Comparison of ENCODE assay signal across 19 cellular contexts in the genomic region with DNA sequence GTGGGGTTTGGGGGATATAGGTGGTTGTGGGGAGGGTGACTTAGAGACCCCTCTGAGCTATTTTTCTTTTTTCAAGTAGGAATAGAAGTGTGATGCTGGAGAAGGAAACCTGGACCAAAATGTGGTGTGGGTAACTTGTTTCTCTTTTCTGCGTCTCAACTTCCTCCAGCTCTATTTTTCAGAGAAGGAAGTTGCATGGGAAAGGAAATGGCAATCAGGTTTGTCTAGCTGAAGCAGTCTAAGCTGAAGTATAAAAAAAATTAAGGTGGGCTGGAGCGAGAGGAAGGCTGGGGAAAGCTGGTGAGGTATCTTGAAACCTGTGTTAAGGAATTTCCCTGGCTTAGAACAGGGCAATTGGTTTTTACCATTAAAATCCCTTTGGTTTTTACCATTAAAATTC. TPM values are rescaled to one million over a fixed set of nuclear protein-coding genes. Genes with fewer than 3 reads are reported as not detected.
DNase-seq lines count a peak whose midpoint lies in the region; ATAC-seq and TF ChIP-seq lines count a peak whose summit lies in the region.
"Had no signal": no experiment of that assay in that cellular context is flagged by ENCODE, and none has a peak within 500 bp of the region (broad histone marks: within the 10 kb centered on the region; RNA-seq: fewer than 3 reads in every experiment).

No MANE protein-coding gene starts in this region.

- DNase-seq in activated CD8-positive, alpha-beta T cell treated with anti-CD3 and anti-CD28 coated beads, Interleukin-2, amount 10 ng/mL, durations not matched to agents 7 days and 5 days = no peak
- DNase-seq in activated CD8-positive, alpha-beta T cell treated with anti-CD3 and anti-CD28 coated beads for 36 hours = no peak
- DNase-seq in GF-D8 (lab: John Stamatoyannopoulos, UW) (peak; percentile 30), T-helper 17 cell (no peak), posterior vena cava (ENCODE audit: low spot score) (no peak), HPDE6-E6E7 (ENCODE audit: extremely low spot score) (no peak), putamen (ENCODE audit: low spot score) (no peak)
- DNase-seq in naive thymus-derived CD8-positive, alpha-beta T cell = no peak
- DNase-seq: DMS153, H9, heart left ventricle, NCI-H1436, NCI-H2107, NCI-H510A, nephron progenitor cell, right lobe of liver, substantia nigra had no signal

- CTCF ChIA-PET in activated CD8-positive, alpha-beta T cell treated with anti-CD3 and anti-CD28 coated beads, Interleukin-2, amount 10 ng/mL, durations not matched to agents 7 days and 5 days (lab: Charles Lee) = interaction anchor here (0.8 to 1.3 kb wide), 4 partner anchors 12 to 121 kb away, joined by 3 to 7 read pairs (median 4); no protein-coding TSS in a partner anchor
- CTCF ChIA-PET in activated CD8-positive, alpha-beta T cell treated with anti-CD3 and anti-CD28 coated beads for 36 hours (lab: Charles Lee) = interaction anchor here (0.9 kb wide), 1 partner anchor 11 kb away, joined by 3 read pairs; no protein-coding TSS in a partner anchor

- H3K9me3 ChIP-seq in T-helper 17 cell (ENCODE audit: control insufficient read depth, low read length, poor library complexity, severe bottlenecking) = no peaks in the 10 kb centered on the region

- H3K4me1 Mint-ChIP-seq in activated CD8-positive, alpha-beta T cell treated with anti-CD3 and anti-CD28 coated beads, Interleukin-2, amount 10 ng/mL, durations not matched to agents 7 days and 5 days (ENCODE audit: low read depth) = peaks cover 36% of the 10 kb centered on the region
- H3K4me1 Mint-ChIP-seq in activated CD8-positive, alpha-beta T cell treated with anti-CD3 and anti-CD28 coated beads for 36 hours (ENCODE audit: low read depth) = peaks cover 17% of the 10 kb centered on the region
- peaks cover 7% of the 10 kb centered on the region for H3K4me1 Mint-ChIP-seq in T-helper 17 cell
- H3K4me1 Mint-ChIP-seq in naive thymus-derived CD8-positive, alpha-beta T cell = peaks cover 15 to 38% (median 35%) of the 10 kb centered on the region in 4 donors

- peaks cover 21% of the 10 kb centered on the region for H3K9me3 Mint-ChIP-seq in activated CD8-positive, alpha-beta T cell treated with anti-CD3 and anti-CD28 coated beads, Interleukin-2, amount 10 ng/mL, durations not matched to agents 7 days and 5 days (ENCODE audit: insufficient read depth)
- peaks cover 28% of the 10 kb centered on the region for H3K9me3 Mint-ChIP-seq in activated CD8-positive, alpha-beta T cell treated with anti-CD3 and anti-CD28 coated beads for 36 hours
- peaks cover 0 to 15% (median 5%) of the 10 kb centered on the region in 9 donors for H3K9me3 Mint-ChIP-seq in naive thymus-derived CD8-positive, alpha-beta T cell

- H3K4me3 Mint-ChIP-seq in activated CD8-positive, alpha-beta T cell treated with anti-CD3 and anti-CD28 coated beads, Interleukin-2, amount 10 ng/mL, durations not matched to agents 7 days and 5 days = peak overlapping the region; percentile 17
- H3K4me3 Mint-ChIP-seq in activated CD8-positive, alpha-beta T cell treated with anti-CD3 and anti-CD28 coated beads for 36 hours = no peak overlapping the region
- peak overlapping the region; percentile 36 for H3K4me3 Mint-ChIP-seq in T-helper 17 cell
- H3K4me3 Mint-ChIP-seq in naive thymus-derived CD8-positive, alpha-beta T cell = peak overlapping the region; percentile 32 to 81 (median 69)
- H3K4me3 Mint-ChIP-seq: H9, nephron progenitor cell had no signal

- H3K27me3 Mint-ChIP-seq in activated CD8-positive, alpha-beta T cell treated with anti-CD3 and anti-CD28 coated beads, Interleukin-2, amount 10 ng/mL, durations not matched to agents 7 days and 5 days (ENCODE audit: low read depth) = no peaks in the 10 kb centered on the region
- no peaks in the 10 kb centered on the region for H3K27me3 Mint-ChIP-seq in activated CD8-positive, alpha-beta T cell treated with anti-CD3 and anti-CD28 coated beads for 36 hours
- H3K27me3 Mint-ChIP-seq in T-helper 17 cell = no peaks in the 10 kb centered on the region
- no peaks in the 10 kb centered on the region for H3K27me3 Mint-ChIP-seq in naive thymus-derived CD8-positive, alpha-beta T cell

- ATAC-seq in activated CD8-positive, alpha-beta T cell treated with anti-CD3 and anti-CD28 coated beads, Interleukin-2, amount 10 ng/mL, durations not matched to agents 7 days and 5 days = peak; percentile 44
- no peak for ATAC-seq in activated CD8-positive, alpha-beta T cell treated with anti-CD3 and anti-CD28 coated beads for 36 hours
- no peak for ATAC-seq in T-helper 17 cell
- ATAC-seq in naive thymus-derived CD8-positive, alpha-beta T cell = peak; percentile 52 to 66
- ATAC-seq: heart left ventricle, HepG2 had no signal

- intact Hi-C loops in activated CD8-positive, alpha-beta T cell treated with anti-CD3 and anti-CD28 coated beads for 36 hours (cut with micrococcal nuclease) = no loop called here
- intact Hi-C loops in posterior vena cava (cut with DNase I) = no loop called here

- peaks cover 29% of the 10 kb centered on the region for H3K36me3 Mint-ChIP-seq in activated CD8-positive, alpha-beta T cell treated with anti-CD3 and anti-CD28 coated beads, Interleukin-2, amount 10 ng/mL, durations not matched to agents 7 days and 5 days (ENCODE audit: low read depth)
- H3K36me3 Mint-ChIP-seq in activated CD8-positive, alpha-beta T cell treated with anti-CD3 and anti-CD28 coated beads for 36 hours (ENCODE audit: low read depth) = peaks cover 12% of the 10 kb centered on the region
- H3K36me3 Mint-ChIP-seq in T-helper 17 cell (ENCODE audit: low read depth) = peaks cover 2% of the 10 kb centered on the region
- H3K36me3 Mint-ChIP-seq in naive thymus-derived CD8-positive, alpha-beta T cell = no peaks in the 10 kb centered on the region

- H3K27ac Mint-ChIP-seq in activated CD8-positive, alpha-beta T cell treated with anti-CD3 and anti-CD28 coated beads, Interleukin-2, amount 10 ng/mL, durations not matched to agents 7 days and 5 days = peak overlapping the region; percentile 80
- no peak overlapping the region for H3K27ac Mint-ChIP-seq in activated CD8-positive, alpha-beta T cell treated with anti-CD3 and anti-CD28 coated beads for 36 hours
- H3K27ac Mint-ChIP-seq in T-helper 17 cell = peak overlapping the region; percentile 89
- H3K27ac Mint-ChIP-seq in naive thymus-derived CD8-positive, alpha-beta T cell = peak overlapping the region; percentile 81 to 95 (median 91)
- H3K27ac Mint-ChIP-seq: H9, nephron progenitor cell had no signal

- POLR2A ChIA-PET in activated CD8-positive, alpha-beta T cell treated with anti-CD3 and anti-CD28 coated beads, Interleukin-2, amount 10 ng/mL, durations not matched to agents 7 days and 5 days (lab: Charles Lee) = interaction anchor here (0.8 to 1.1 kb wide), 2 partner anchors 24 to 32 kb away, joined by 3 to 4 read pairs; no protein-coding TSS in a partner anchor
- POLR2A ChIA-PET in activated CD8-positive, alpha-beta T cell treated with anti-CD3 and anti-CD28 coated beads for 36 hours (lab: Charles Lee) = no interaction called here
- POLR2A ChIA-PET in naive thymus-derived CD8-positive, alpha-beta T cell (lab: Charles Lee) = interaction anchor here (0.9 to 1.9 kb wide), 4 partner anchors 24 to 55 kb away, joined by 4 to 7 read pairs (median 4); a partner anchor contains a TSS

- no peak for TF ChIP-seq CTCF in activated CD8-positive, alpha-beta T cell treated with anti-CD3 and anti-CD28 coated beads for 36 hours (IDR thresholded peaks at IDR 0.05)

RNA-seq across cellular contexts. Expression of a gene that starts 34.2 kb away (rescaled TPM):
- 10 to 100 TPM in 1 of 2 experiments, 1 to 10 TPM in 1; 8.0 to 10.6 TPM for total RNA-seq in activated CD8-positive, alpha-beta T cell treated with anti-CD3 and anti-CD28 coated beads, Interleukin-2, amount 10 ng/mL, durations not matched to agents 7 days and 5 days
- 1 to 10 TPM; 2.2 to 2.5 TPM for total RNA-seq in activated CD8-positive, alpha-beta T cell treated with anti-CD3 and anti-CD28 coated beads for 36 hours
- 1 to 10 TPM; 6.1 to 6.3 TPM for total RNA-seq in T-helper 17 cell
- 1 to 10 TPM in 1 of 2 experiments, under 1 TPM in 1; 0.85 to 1.4 TPM for total RNA-seq in naive thymus-derived CD8-positive, alpha-beta T cell
- 1 to 10 TPM; 3.9 to 5.1 (median 4.0) TPM for polyA plus RNA-seq in naive thymus-derived CD8-positive, alpha-beta T cell
- total RNA-seq in posterior vena cava = 1 to 10 TPM; 4.6 to 5.6 TPM
- total RNA-seq: A673 had no signal

RNA-seq across cellular contexts. Expression of a gene that starts 55.0 kb away (rescaled TPM):
- total RNA-seq in activated CD8-positive, alpha-beta T cell treated with anti-CD3 and anti-CD28 coated beads, Interleukin-2, amount 10 ng/mL, durations not matched to agents 7 days and 5 days = 100 to 1,000 TPM; 203 to 204 TPM
- total RNA-seq in activated CD8-positive, alpha-beta T cell treated with anti-CD3 and anti-CD28 coated beads for 36 hours = 100 to 1,000 TPM; 142 to 143 TPM
- 100 to 1,000 TPM; 215 to 220 TPM for total RNA-seq in T-helper 17 cell
- total RNA-seq in naive thymus-derived CD8-positive, alpha-beta T cell = 100 to 1,000 TPM; 142 to 158 TPM
- polyA plus RNA-seq in naive thymus-derived CD8-positive, alpha-beta T cell = 10 to 100 TPM; 19.5 to 31.0 (median 26.7) TPM
- total RNA-seq in posterior vena cava = 100 to 1,000 TPM; 159 to 199 TPM

Comparison
In these comparisons a context has a peak if more than half of its experiments do, and no peak if none do; other contexts are left out.
1. ATAC-seq: peak in activated CD8-positive, alpha-beta T cell treated with anti-CD3 and anti-CD28 coated beads, Interleukin-2, amount 10 ng/mL, durations not matched to agents 7 days and 5 days (single experiment) and naive thymus-derived CD8-positive, alpha-beta T cell (2 of 2); none in activated CD8-positive, alpha-beta T cell treated with anti-CD3 and anti-CD28 coated beads for 36 hours (single experiment) and T-helper 17 cell (single experiment).